Comparison of ENCODE assay signal across 25 cellular contexts in the genomic region with DNA sequence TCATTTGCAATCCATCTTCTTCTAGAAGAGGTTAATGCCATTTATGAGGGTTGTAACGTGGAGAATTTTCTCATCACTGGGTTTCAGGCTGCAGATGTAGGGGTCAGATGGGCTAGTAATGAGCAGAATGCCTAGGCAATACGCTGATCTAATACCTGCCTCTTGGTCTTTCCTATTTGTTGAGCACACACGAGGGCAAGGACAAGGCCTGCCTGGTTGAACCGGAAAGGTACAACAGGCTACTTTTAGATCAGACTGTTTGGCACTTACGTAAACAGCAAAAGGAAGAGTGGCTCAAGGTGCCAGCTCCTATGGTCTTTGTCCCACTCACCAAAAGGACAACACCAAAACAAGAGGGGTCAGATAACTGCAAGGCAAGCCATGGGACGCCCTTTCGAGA.
"Had no signal": no experiment of that assay in that cellular context is flagged by ENCODE, and none has a peak within 500 bp of the region (broad histone marks: within the 10 kb centered on the region; RNA-seq: fewer than 3 reads in every experiment).

No MANE protein-coding gene starts in this region.

- H3K9me3 Mint-ChIP-seq: dendritic cell treated with granulocyte-macrophage colony-stimulating factor and Interleukin-4, amounts not matched to agents 40 ng/mL and 50 ng/mL, for 4 days; effector memory CD8-positive, alpha-beta T cell; endodermal cell; immature natural killer cell; mesothelial cell of epicardium had no signal

- H3K27ac Mint-ChIP-seq: dendritic cell treated with granulocyte-macrophage colony-stimulating factor and Interleukin-4, amounts not matched to agents 40 ng/mL and 50 ng/mL, for 4 days; effector memory CD8-positive, alpha-beta T cell; endodermal cell; immature natural killer cell; mesothelial cell of epicardium had no signal

- ATAC-seq: effector memory CD8-positive, alpha-beta T cell; foreskin keratinocyte; gastroesophageal sphincter; left colon; left lobe of liver; lower lobe of right lung; mucosa of descending colon had no signal

- H3K27me3 ChIP-seq: colonic mucosa, esophagus muscularis mucosa, foreskin keratinocyte, gastroesophageal sphincter, heart left ventricle, hepatocyte had no signal

- H3K4me3 Mint-ChIP-seq: dendritic cell treated with granulocyte-macrophage colony-stimulating factor and Interleukin-4, amounts not matched to agents 40 ng/mL and 50 ng/mL, for 4 days; effector memory CD8-positive, alpha-beta T cell; endodermal cell; immature natural killer cell; mesothelial cell of epicardium had no signal

- H3K4me3 ChIP-seq: colonic mucosa, esophagus muscularis mucosa, gastroesophageal sphincter, heart left ventricle, hepatocyte, left ventricle myocardium inferior, lower lobe of right lung, mucosa of descending colon had no signal

- DNase-seq: colonic mucosa; cortex of kidney; effector CD8-positive, alpha-beta T cell; effector memory CD8-positive, alpha-beta T cell; endodermal cell; foreskin keratinocyte; heart left ventricle; hypothalamus; immature natural killer cell; islet precursor cell; kidney; kidney glomerular epithelial cell; left colon; left ventricle myocardium inferior; lower lobe of right lung; mesenchymal stem cell; mucosa of descending colon had no signal

- FAIRE-seq: endometrium, frontal cortex, kidney had no signal

- H3K36me3 ChIP-seq: colonic mucosa, esophagus muscularis mucosa, gastroesophageal sphincter, heart left ventricle, left ventricle myocardium inferior, lower lobe of right lung had no signal

- H3K27me3 Mint-ChIP-seq: dendritic cell treated with granulocyte-macrophage colony-stimulating factor and Interleukin-4, amounts not matched to agents 40 ng/mL and 50 ng/mL, for 4 days; effector memory CD8-positive, alpha-beta T cell had no signal

- H3K4me1 Mint-ChIP-seq: immature natural killer cell, mesothelial cell of epicardium had no signal
